Comparison of ENCODE assay signal across 25 cellular contexts in genomic region chr2:178420463-178420990, GRCh38.
"Had no signal": no experiment of that assay in that cellular context is flagged by ENCODE, and none has a peak within 500 bp of the region (broad histone marks: within the 10 kb centered on the region; RNA-seq: fewer than 3 reads in every experiment).

No MANE protein-coding gene starts in this region.

- DNase-seq: activated B cell treated with CpG ODN at 0.5 μM for 24 hours; activated CD4-positive, alpha-beta T cell treated with anti-CD3 and anti-CD28 coated beads for 48 hours; activated CD8-positive, alpha-beta memory T cell treated with anti-CD3 and anti-CD28 coated beads, Interleukin-2, amount 50 U/mL, for 48 hours; activated naive CD8-positive, alpha-beta T cell treated with anti-CD3 and anti-CD28 coated beads for 36 hours; activated T-cell treated with anti-CD3 and anti-CD28 coated beads, Interleukin-2, amount 50 U/mL, for 72 hours; amygdala; caudate nucleus; islet precursor cell; mucosa of descending colon; natural killer cell; nucleus accumbens; stimulated activated CD4-positive, alpha-beta T cell treated with anti-CD3 and anti-CD28 coated beads, Interleukin-15, amount 100 ng/mL, for 24 hours; stimulated activated CD4-positive, alpha-beta T cell treated with anti-CD3 and anti-CD28 coated beads, Interleukin-4, amount 100 ng/mL, for 1 hour; stimulated activated naive B cell treated with anti-CD40 and anti-IgM and Interleukin-4, amounts not matched to agents 10 μg/mL and 1 μg/mL and 100 μg/mL, for 72 hours; thyroid gland; uterus had no signal

- ATAC-seq: activated T-cell treated with anti-CD3 and anti-CD28 coated beads, Interleukin-2, amount 50 U/mL, for 72 hours; body of pancreas; esophagus mucosa; left lobe of liver; mucosa of descending colon; natural killer cell; stimulated activated naive B cell treated with anti-CD40 and anti-IgM and Interleukin-4, amounts not matched to agents 10 μg/mL and 1 μg/mL and 100 μg/mL, for 72 hours had no signal

- H3K27me3 Mint-ChIP-seq: activated B cell treated with CpG ODN at 0.5 μM for 24 hours; activated naive CD8-positive, alpha-beta T cell treated with anti-CD3 and anti-CD28 coated beads for 36 hours; progenitor cell of endocrine pancreas; stimulated activated naive B cell treated with anti-CD40 and anti-IgM and Interleukin-4, amounts not matched to agents 10 μg/mL and 1 μg/mL and 100 μg/mL, for 72 hours had no signal

- H3K27ac Mint-ChIP-seq: activated B cell treated with CpG ODN at 0.5 μM for 24 hours; activated naive CD8-positive, alpha-beta T cell treated with anti-CD3 and anti-CD28 coated beads for 36 hours; natural killer cell; progenitor cell of endocrine pancreas; stimulated activated naive B cell treated with anti-CD40 and anti-IgM and Interleukin-4, amounts not matched to agents 10 μg/mL and 1 μg/mL and 100 μg/mL, for 72 hours had no signal

- H3K27ac ChIP-seq: body of pancreas, hepatocyte, right atrium auricular region, thyroid gland had no signal

- H3K36me3 ChIP-seq: right atrium auricular region, thyroid gland, uterus had no signal

- H3K36me3 Mint-ChIP-seq: natural killer cell had no signal

- H3K9me3 ChIP-seq: body of pancreas, thyroid gland, uterus had no signal

- H3K79me2 ChIP-seq: hepatocyte had no signal

- H3K4me2 ChIP-seq: hepatocyte had no signal

- H3K4me3 Mint-ChIP-seq: activated B cell treated with CpG ODN at 0.5 μM for 24 hours; activated naive CD8-positive, alpha-beta T cell treated with anti-CD3 and anti-CD28 coated beads for 36 hours; activated T-cell treated with anti-CD3 and anti-CD28 coated beads, Interleukin-2, amount 50 U/mL, for 72 hours; natural killer cell; stimulated activated naive B cell treated with anti-CD40 and anti-IgM and Interleukin-4, amounts not matched to agents 10 μg/mL and 1 μg/mL and 100 μg/mL, for 72 hours had no signal

- FAIRE-seq: colon, endometrium had no signal

- H2AFZ ChIP-seq: hepatocyte had no signal

- H3K27me3 ChIP-seq: body of pancreas, hepatocyte, right atrium auricular region, thyroid gland, uterus had no signal

- H3K4me1 ChIP-seq: body of pancreas, right atrium auricular region, thyroid gland, uterus had no signal

- H3K4me1 Mint-ChIP-seq: natural killer cell had no signal

- H3K4me3 ChIP-seq: body of pancreas, hepatocyte, mucosa of descending colon, right atrium auricular region, skin epidermis, thyroid gland, uterus had no signal
